ENCODE assay signal across 22 cellular contexts in genomic region chr17:11170901-11171300, GRCh38.
"Had no signal": no experiment of that assay in that cellular context is flagged by ENCODE, and none has a peak within 500 bp of the region (broad histone marks: within the 10 kb centered on the region; RNA-seq: fewer than 3 reads in every experiment).

No MANE protein-coding gene starts in this region.

- H3K9me3 ChIP-seq: colonic mucosa, lower lobe of right lung, mucosa of descending colon had no signal

- H3K36me3 ChIP-seq: colonic mucosa, esophagus muscularis mucosa, gastroesophageal sphincter, heart left ventricle, left lung, lower lobe of right lung had no signal

- H3K4me1 ChIP-seq: colonic mucosa, esophagus muscularis mucosa, foreskin keratinocyte, gastroesophageal sphincter, heart left ventricle, left lung, lower lobe of right lung had no signal

- H3K27me3 ChIP-seq: colonic mucosa, foreskin keratinocyte, gastroesophageal sphincter, hepatocyte had no signal

- H3K4me3 ChIP-seq: colonic mucosa, esophagus muscularis mucosa, gastroesophageal sphincter, heart left ventricle, hepatocyte, left lung, lower lobe of right lung, mucosa of descending colon had no signal

- H3K79me2 ChIP-seq: hepatocyte had no signal

- DNase-seq: colonic mucosa; cortex of kidney; effector CD8-positive, alpha-beta T cell; effector memory CD8-positive, alpha-beta T cell; endodermal cell; foreskin keratinocyte; heart left ventricle; hypothalamus; immature natural killer cell; islet precursor cell; kidney; kidney glomerular epithelial cell; left colon; left lung; left ventricle myocardium superior; lower lobe of right lung; mesenchymal stem cell; mucosa of descending colon had no signal

- H3K4me2 ChIP-seq: hepatocyte had no signal

- H3K27ac ChIP-seq: colonic mucosa, epithelial cell of prostate, esophagus muscularis mucosa, foreskin keratinocyte, gastroesophageal sphincter, heart left ventricle, hepatocyte, left lung, lower lobe of right lung had no signal

- H2AFZ ChIP-seq: hepatocyte had no signal
